9 cellular contexts compared by ENCODE assay signal in genomic region chr20:38340693-38341092, GRCh38. TPM values are rescaled to one million over a fixed set of nuclear protein-coding genes. Genes with fewer than 3 reads are reported as not detected.
"Had no signal": no experiment of that assay in that cellular context is flagged by ENCODE, and none has a peak within 500 bp of the region (broad histone marks: within the 10 kb centered on the region; RNA-seq: fewer than 3 reads in every experiment).

No MANE protein-coding gene starts in this region.

- H3K27ac ChIP-seq: HL-60 had no signal

- H3K4me1 ChIP-seq: HAP-1 had no signal

- H3K36me3 ChIP-seq: HAP-1 had no signal

- H3K4me3 ChIP-seq: GM23338, HAP-1 had no signal

- DNase-seq: H7, HFFc6, KG1 had no signal

- ATAC-seq: GM23338, HCT116 had no signal

RNA-seq across cellular contexts. Expression of gene LBP, which starts 5.6 kb away (rescaled TPM):
- total RNA-seq: HFFc6, HT1080 had no signal
- polyA plus RNA-seq: IgD-negative memory B cell had no signal

RNA-seq across cellular contexts. Expression of gene BPI, which starts 36.7 kb away (rescaled TPM):
- total RNA-seq: GM23338, H7, HFFc6, HT1080 had no signal
- polyA plus RNA-seq: GM23338, IgD-negative memory B cell had no signal
